Comparison of ENCODE assay signal across 10 cellular contexts in genomic region chr10:69349542-69349888, GRCh38.
A peak's percentile ranks its signal among the peaks of the same experiment; 100 is the strongest.
DNase-seq lines count a peak whose midpoint lies in the region; ATAC-seq and TF ChIP-seq lines count a peak whose summit lies in the region.
"Had no signal": no experiment of that assay in that cellular context is flagged by ENCODE, and none has a peak within 500 bp of the region (broad histone marks: within the 10 kb centered on the region; RNA-seq: fewer than 3 reads in every experiment).

No MANE protein-coding gene starts in this region.

- POLR2A ChIA-PET in activated naive CD8-positive, alpha-beta T cell treated with anti-CD3 and anti-CD28 coated beads, Interleukin-2, amount 10 ng/mL, durations not matched to agents 7 days and 5 days (lab: Charles Lee) = interaction anchor here (0.9 kb wide), 1 partner anchor 225 kb away, joined by 3 read pairs; no protein-coding TSS in a partner anchor

- peak overlapping the region; percentile 89 for H3K27ac Mint-ChIP-seq in activated naive CD8-positive, alpha-beta T cell treated with anti-CD3 and anti-CD28 coated beads, Interleukin-2, amount 10 ng/mL, durations not matched to agents 7 days and 5 days

- H4K5ac ChIP-seq in mesendoderm (ENCODE audit: low read length) = no peak overlapping the region

- H3K36me3 Mint-ChIP-seq in activated naive CD8-positive, alpha-beta T cell treated with anti-CD3 and anti-CD28 coated beads, Interleukin-2, amount 10 ng/mL, durations not matched to agents 7 days and 5 days = peaks cover 47% of the 10 kb centered on the region

- no peak for ATAC-seq in right cardiac atrium
- ATAC-seq in Right ventricle myocardium inferior = no peak
- no peak for ATAC-seq in activated naive CD8-positive, alpha-beta T cell treated with anti-CD3 and anti-CD28 coated beads, Interleukin-2, amount 10 ng/mL, durations not matched to agents 7 days and 5 days (ENCODE audit: low read depth)
- ATAC-seq in GM18511 (IDR thresholded peaks at IDR 0.05; ENCODE audit: unreplicated experiment) = no peak
- ATAC-seq in HG02852 (IDR thresholded peaks at IDR 0.05; ENCODE audit: unreplicated experiment) = no peak
- ATAC-seq: K562 had no signal

- TF ChIP-seq POLR2A in vagina (IDR thresholded peaks at IDR 0.05) = no peak

- H3K27me3 ChIP-seq in right cardiac atrium (ENCODE audit: control insufficient read depth, insufficient read depth) (no peaks in the 10 kb centered on the region), mucosa of rectum (ENCODE audit: control insufficient read depth in 2 of 2, insufficient read depth in 2 of 2, low read length in 2 of 2) (no peaks in the 10 kb centered on the region), vagina (no peaks in the 10 kb centered on the region), mesendoderm (ENCODE audit: insufficient read depth, low read length, poor library complexity) (no peaks in the 10 kb centered on the region)

- H3K4ac ChIP-seq in mesendoderm (ENCODE audit: low read depth, low read length) = no peak overlapping the region

- WGBS in right cardiac atrium = 61% methylated on average over 3 of the region's 3 CpGs
- no CpG with 5 or more reads among the region's 3 CpGs for WGBS in mesendoderm (ENCODE audit: extremely low coverage, insufficient coverage, low lambda C conversion rate)

- no peak overlapping the region for H2AK5ac ChIP-seq in mesendoderm (ENCODE audit: low read length)

- H2BK5ac ChIP-seq in mesendoderm (ENCODE audit: low read length) = no peak overlapping the region

- peaks cover 54% of the 10 kb centered on the region for H3K4me1 Mint-ChIP-seq in activated naive CD8-positive, alpha-beta T cell treated with anti-CD3 and anti-CD28 coated beads, Interleukin-2, amount 10 ng/mL, durations not matched to agents 7 days and 5 days

- no peak overlapping the region for H3K4me2 ChIP-seq in mesendoderm (ENCODE audit: low read length)

- peaks cover 1% of the 10 kb centered on the region for H3K9me3 Mint-ChIP-seq in activated naive CD8-positive, alpha-beta T cell treated with anti-CD3 and anti-CD28 coated beads, Interleukin-2, amount 10 ng/mL, durations not matched to agents 7 days and 5 days

- intact Hi-C loops in right cardiac atrium (cut with DNase I) (no loop called here), Right ventricle myocardium inferior (cut with DNase I) (no loop called here), vagina (cut with DNase I) (no loop called here)

- H3K9ac ChIP-seq in mucosa of rectum (ENCODE audit: low read depth in 1 of 2, low read length in 2 of 2) (peak overlapping the region; percentile 19 to 49), mesendoderm (ENCODE audit: low read length) (no peak overlapping the region)

- no peaks in the 10 kb centered on the region for H3K27me3 Mint-ChIP-seq in activated naive CD8-positive, alpha-beta T cell treated with anti-CD3 and anti-CD28 coated beads, Interleukin-2, amount 10 ng/mL, durations not matched to agents 7 days and 5 days

- H4K8ac ChIP-seq in mesendoderm (ENCODE audit: low read depth, low read length) = no peak overlapping the region

- H2BK120ac ChIP-seq in mesendoderm (ENCODE audit: low read depth, low read length) = no peak overlapping the region

- H3K9me3 ChIP-seq in right cardiac atrium (ENCODE audit: control insufficient read depth, low read length) (no peaks in the 10 kb centered on the region), mucosa of rectum (ENCODE audit: control insufficient read depth in 2 of 2, low read length in 2 of 2) (no peaks in the 10 kb centered on the region), vagina (no peaks in the 10 kb centered on the region)

- H3K4me3 ChIP-seq in right cardiac atrium (ENCODE audit: low read length) (no peak overlapping the region), mucosa of rectum (ENCODE audit: low read length in 2 of 2) (no peak overlapping the region), vagina (no peak overlapping the region), mesendoderm (ENCODE audit: low read length) (no peak overlapping the region)
- H3K4me3 ChIP-seq: K562 had no signal

- peaks cover 3 to 7% of the 10 kb centered on the region in 2 donors for H3K36me3 ChIP-seq in mucosa of rectum (ENCODE audit: control insufficient read depth in 2 of 2, insufficient read depth in 2 of 2, low read length in 2 of 2)
- H3K36me3 ChIP-seq in vagina = peaks cover 0 to 7% of the 10 kb centered on the region in 2 donors
- H3K36me3 ChIP-seq in mesendoderm (ENCODE audit: control insufficient read depth, insufficient read depth, low read length) = no peaks in the 10 kb centered on the region

- peaks cover 24% of the 10 kb centered on the region for H3K79me1 ChIP-seq in mesendoderm (ENCODE audit: low read length)

- no peak overlapping the region for H3K56ac ChIP-seq in mesendoderm (ENCODE audit: low read length)

- peaks cover 67% of the 10 kb centered on the region for H3K79me2 ChIP-seq in mesendoderm (ENCODE audit: control insufficient read depth, insufficient read depth, low read length)

- no peak overlapping the region for H3K4me3 Mint-ChIP-seq in activated naive CD8-positive, alpha-beta T cell treated with anti-CD3 and anti-CD28 coated beads, Interleukin-2, amount 10 ng/mL, durations not matched to agents 7 days and 5 days

- no peak overlapping the region for H3K23ac ChIP-seq in mesendoderm (ENCODE audit: low read length)

- peak overlapping the region; percentile 43 for H3K27ac ChIP-seq in right cardiac atrium (ENCODE audit: low read length)
- H3K27ac ChIP-seq in mucosa of rectum (ENCODE audit: low read depth in 2 of 2, low read length in 2 of 2) = peak overlapping the region; percentile 85 to 86
- H3K27ac ChIP-seq in vagina = peak overlapping the region; percentile 83
- no peak overlapping the region for H3K27ac ChIP-seq in mesendoderm (ENCODE audit: low read depth, low read length)

- TF ChIP-seq CTCF in vagina (IDR thresholded peaks at IDR 0.05) = no peak

- H3K4me1 ChIP-seq in right cardiac atrium (ENCODE audit: control insufficient read depth, insufficient read depth, low read length) (peaks cover 27% of the 10 kb centered on the region), mucosa of rectum (ENCODE audit: control insufficient read depth in 2 of 2, insufficient read depth in 2 of 2, low read length in 2 of 2) (peaks cover 23 to 31% of the 10 kb centered on the region in 2 donors), vagina (peaks cover 55% of the 10 kb centered on the region), mesendoderm (ENCODE audit: control insufficient read depth, low read depth, low read length) (peaks cover 14% of the 10 kb centered on the region)

- DNase-seq in right cardiac atrium = no peak
- no peak for DNase-seq in Right ventricle myocardium inferior (ENCODE audit: missing footprints)
- no peak for DNase-seq in activated naive CD8-positive, alpha-beta T cell treated with anti-CD3 and anti-CD28 coated beads, Interleukin-2, amount 10 ng/mL, durations not matched to agents 7 days and 5 days
- no peak for DNase-seq in vagina (ENCODE audit: extremely low spot score in 2 of 2)
- no peak for DNase-seq in mesendoderm
- DNase-seq: stimulated activated CD4-positive, alpha-beta T cell treated with anti-CD3 and anti-CD28 coated beads, Interleukin-15, amount 100 ng/mL, for 24 hours had no signal

- H3K18ac ChIP-seq in mesendoderm (ENCODE audit: low read length) = no peak overlapping the region

- no peak overlapping the region for H2BK15ac ChIP-seq in mesendoderm (replicated peaks; ENCODE audit: low read depth)
